Comparison of ENCODE assay signal across 1 cellular context in the genomic region with DNA sequence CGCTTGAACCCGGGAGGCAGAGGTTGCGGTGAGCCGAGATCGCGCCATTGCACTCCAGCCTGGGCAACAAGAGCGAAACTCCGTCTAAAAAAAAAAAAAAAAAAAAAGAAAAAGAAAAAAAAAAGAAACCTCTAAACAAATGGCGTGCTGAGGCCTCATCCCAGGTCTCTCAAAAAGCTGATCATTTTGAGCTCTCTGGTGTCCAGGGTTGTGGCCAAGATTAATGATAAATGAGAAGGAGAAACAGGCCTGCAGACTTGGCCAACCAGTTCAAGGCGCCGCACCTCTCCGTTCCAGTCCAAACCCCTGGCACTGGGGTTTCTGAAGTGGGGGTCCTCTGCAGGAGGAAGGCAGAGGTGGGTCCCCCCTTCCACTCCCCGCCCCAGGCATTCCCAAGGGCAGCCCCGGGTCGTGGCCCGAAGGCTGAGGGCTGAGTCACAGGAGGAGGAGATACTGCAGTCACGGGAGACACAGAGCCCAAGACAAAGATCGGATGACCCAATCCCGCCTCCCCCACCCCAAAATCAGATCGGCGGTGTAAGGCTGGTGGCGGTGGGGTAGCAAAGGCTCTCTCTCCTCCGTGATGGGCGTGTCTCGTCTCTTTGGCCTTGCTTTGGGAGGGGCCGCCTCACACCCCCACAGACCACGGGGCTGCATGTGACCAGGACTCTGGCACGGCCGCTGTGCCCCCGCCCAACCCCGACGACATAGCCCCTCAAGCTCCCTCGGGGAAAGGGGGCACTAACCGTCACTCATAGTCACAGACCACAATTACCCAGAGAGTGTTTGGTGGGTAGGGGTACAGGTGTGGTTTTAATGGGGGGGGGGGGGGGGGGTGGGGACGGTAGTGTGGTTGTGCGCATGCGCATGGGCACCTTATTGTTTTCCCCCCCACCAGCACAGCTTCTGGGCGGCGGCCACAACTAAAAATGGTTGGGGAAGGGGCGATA.
A peak's percentile ranks its signal among the peaks of the same experiment; 100 is the strongest.
TF ChIP-seq lines count a peak whose summit lies in the region.

No MANE protein-coding gene starts in this region.

TF ChIP-seq in endothelial cell of umbilical vein, 7 proteins besides CTCF, POLR2A, EP300 and RAD21:
- TF ChIP-seq MAX (IDR thresholded peaks at IDR 0.05; ENCODE audit: insufficient read depth, insufficient read length) (no peak), POLR2AphosphoS5 (IDR thresholded peaks at IDR 0.05; ENCODE audit: insufficient read depth, low read depth, low read length) (peak; percentile 82), EZH2 (IDR thresholded peaks at IDR 0.05; ENCODE audit: borderline replicate concordance, low read depth, low read length, severe bottlenecking) (no peak), MYC (IDR thresholded peaks at IDR 0.05; ENCODE audit: low read depth, low read length) (no peak), GATA2 (IDR thresholded peaks at IDR 0.05; ENCODE audit: insufficient read depth, insufficient read length, low read depth, low read length) (peak; percentile 33), JUN (IDR thresholded peaks at IDR 0.05; ENCODE audit: borderline replicate concordance, insufficient read depth, insufficient read length, low read depth) (no peak), FOS (IDR thresholded peaks at IDR 0.05; ENCODE audit: borderline replicate concordance, insufficient read depth, low read length) (peak; percentile 58)
TF ChIP-seq in endothelial cell of umbilical vein: peak in this region for 3.
